In genomic region chr5:141635646-141636045, GRCh38 we compare ENCODE assay signal across 8 cellular contexts. TPM values are rescaled to one million over a fixed set of nuclear protein-coding genes. Genes with fewer than 3 reads are reported as not detected.
DNase-seq lines count a peak whose midpoint lies in the region; ATAC-seq and TF ChIP-seq lines count a peak whose summit lies in the region.
"Had no signal": no experiment of that assay in that cellular context is flagged by ENCODE, and none has a peak within 500 bp of the region (broad histone marks: within the 10 kb centered on the region; RNA-seq: fewer than 3 reads in every experiment).

No MANE protein-coding gene starts in this region.

- H3K27ac Mint-ChIP-seq in activated T-cell treated with anti-CD3 and anti-CD28 coated beads, Interleukin-2, amount 50 U/mL, for 72 hours: peak overlapping the region; percentile 90

- H3K4me1 Mint-ChIP-seq in activated T-cell treated with anti-CD3 and anti-CD28 coated beads, Interleukin-2, amount 50 U/mL, for 72 hours (ENCODE audit: low read depth): peaks cover 39% of the 10 kb centered on the region

- DNase-seq in activated T-cell treated with anti-CD3 and anti-CD28 coated beads, Interleukin-2, amount 50 U/mL, for 72 hours: no peak
- DNase-seq in stomach (no peak), OCI-M2 (lab: John Stamatoyannopoulos, UW; ENCODE audit: unreplicated experiment) (no peak), NCI-H446 (lab: John Stamatoyannopoulos, UW) (no peak)
- DNase-seq: foreskin melanocyte had no signal

- H3K4me1 ChIP-seq in HUES48 (ENCODE audit: control insufficient read depth, insufficient read depth, low read length) (peaks cover 12% of the 10 kb centered on the region), iPS-18a (ENCODE audit: control insufficient read depth, low read depth, low read length) (peaks cover 3% of the 10 kb centered on the region), stomach (peaks cover 19 to 56% (median 44%) of the 10 kb centered on the region in 4 donors)

- no peak for ATAC-seq in activated T-cell treated with anti-CD3 and anti-CD28 coated beads, Interleukin-2, amount 50 U/mL, for 72 hours (replicated peaks in 1 of 2)
- ATAC-seq in HG03196 (IDR thresholded peaks at IDR 0.05; ENCODE audit: unreplicated experiment): no peak

- no peaks in the 10 kb centered on the region for H3K9me3 Mint-ChIP-seq in activated T-cell treated with anti-CD3 and anti-CD28 coated beads, Interleukin-2, amount 50 U/mL, for 72 hours

- peaks cover 34% of the 10 kb centered on the region for H3K36me3 ChIP-seq in HUES48 (ENCODE audit: control insufficient read depth, insufficient read depth, low read length)
- no peaks in the 10 kb centered on the region for H3K36me3 ChIP-seq in iPS-18a (ENCODE audit: control insufficient read depth, low read depth, low read length)
- peaks cover 0 to 16% (median 12%) of the 10 kb centered on the region in 4 donors for H3K36me3 ChIP-seq in stomach

- no peak for TF ChIP-seq POLR2A in stomach (IDR thresholded peaks at IDR 0.05)

- WGBS in stomach, 5 donors: 56 to 69% (median 65%) methylated on average over 7 of the region's 7 CpGs

- H3K27me3 ChIP-seq in HUES48 (ENCODE audit: control insufficient read depth, insufficient read depth, low read length) (no peaks in the 10 kb centered on the region), iPS-18a (ENCODE audit: control insufficient read depth, insufficient read depth, low read length) (no peaks in the 10 kb centered on the region), stomach (peaks cover 0 to 10% (median 0%) of the 10 kb centered on the region in 3 donors)

- TF ChIP-seq CTCF in stomach (IDR thresholded peaks at IDR 0.05): no peak

- H3K4me3 ChIP-seq in HUES48 (ENCODE audit: low read depth, low read length) (peak overlapping the region; percentile 92), iPS-18a (ENCODE audit: low read length) (peak overlapping the region; percentile 87), stomach (peak overlapping the region; percentile 74 to 90 (median 82))

- intact Hi-C loops in stomach (cut with DNase I; ENCODE audit: low total_unique reads): no loop called here

- H3K9me3 ChIP-seq in HUES48 (ENCODE audit: control insufficient read depth, insufficient read depth, low read length) (no peaks in the 10 kb centered on the region), iPS-18a (ENCODE audit: control insufficient read depth, low read depth, low read length) (no peaks in the 10 kb centered on the region), stomach (no peaks in the 10 kb centered on the region)

- H3K4me3 Mint-ChIP-seq in activated T-cell treated with anti-CD3 and anti-CD28 coated beads, Interleukin-2, amount 50 U/mL, for 72 hours: peak overlapping the region; percentile 94 to 96

- H3K27me3 Mint-ChIP-seq in activated T-cell treated with anti-CD3 and anti-CD28 coated beads, Interleukin-2, amount 50 U/mL, for 72 hours (ENCODE audit: low read depth): no peaks in the 10 kb centered on the region

- peaks cover 4 to 5% of the 10 kb centered on the region in 2 donors for H3K36me3 Mint-ChIP-seq in activated T-cell treated with anti-CD3 and anti-CD28 coated beads, Interleukin-2, amount 50 U/mL, for 72 hours (ENCODE audit: insufficient read depth in 2 of 2)

- H3K9ac ChIP-seq in HUES48 (ENCODE audit: low read depth, low read length) (no peak overlapping the region), iPS-18a (ENCODE audit: low read length) (peak overlapping the region; percentile 82)

- no peak for TF ChIP-seq EP300 in stomach (IDR thresholded peaks at IDR 0.05)

- H3K27ac ChIP-seq in HUES48 (ENCODE audit: low read depth, low read length) (no peak overlapping the region), iPS-18a (ENCODE audit: low read length) (no peak overlapping the region), stomach (peak overlapping the region in 2 of 5 donors; percentile 86 to 87)

RNA-seq across cellular contexts. Expression of gene HDAC3, which starts 1.0 kb away (rescaled TPM):
- 10 to 100 TPM; 64.1 to 69.2 TPM for total RNA-seq in activated T-cell treated with anti-CD3 and anti-CD28 coated beads, Interleukin-2, amount 50 U/mL, for 72 hours
- 10 to 100 TPM; 37.1 to 64.3 (median 48.4) TPM for total RNA-seq in stomach
- polyA plus RNA-seq in stomach: 10 to 100 TPM; 34.7 to 51.8 (median 36.2) TPM

RNA-seq across cellular contexts. Expression of gene RELL2, which starts 1.2 kb away (rescaled TPM):
- 10 to 100 TPM; 14.6 to 19.5 TPM for total RNA-seq in activated T-cell treated with anti-CD3 and anti-CD28 coated beads, Interleukin-2, amount 50 U/mL, for 72 hours
- total RNA-seq in stomach: 1 to 10 TPM in 3 of 5 donors, under 1 TPM in 1, not detected in 1; 0.45 to 2.2 (median 1.1) TPM
- 1 to 10 TPM in 2 of 3 donors, under 1 TPM in 1; 0.61 to 4.9 (median 1.8) TPM for polyA plus RNA-seq in stomach

RNA-seq across cellular contexts. Expression of gene FCHSD1, which starts 15.6 kb away (rescaled TPM):
- total RNA-seq in activated T-cell treated with anti-CD3 and anti-CD28 coated beads, Interleukin-2, amount 50 U/mL, for 72 hours: 10 to 100 TPM; 54.1 to 61.1 TPM
- 10 to 100 TPM; 12.3 to 66.5 (median 28.0) TPM for total RNA-seq in stomach
- 1 to 10 TPM; 5.0 to 9.9 (median 9.0) TPM for polyA plus RNA-seq in stomach

RNA-seq across cellular contexts. Expression of gene DIAPH1, which starts 16.8 kb away (rescaled TPM):
- 100 to 1,000 TPM; 162 to 165 TPM for total RNA-seq in activated T-cell treated with anti-CD3 and anti-CD28 coated beads, Interleukin-2, amount 50 U/mL, for 72 hours
- total RNA-seq in stomach: 100 to 1,000 TPM in 1 of 5 donors, 10 to 100 TPM in 4; 18.0 to 181 (median 77.0) TPM
- 10 to 100 TPM; 41.4 to 98.1 (median 76.1) TPM for polyA plus RNA-seq in stomach

RNA-seq across cellular contexts. Expression of gene ARAP3, which starts 46.4 kb away (rescaled TPM):
- total RNA-seq in activated T-cell treated with anti-CD3 and anti-CD28 coated beads, Interleukin-2, amount 50 U/mL, for 72 hours: 1 to 10 TPM; 3.2 to 4.1 TPM
- 10 to 100 TPM in 1 of 5 donors, 1 to 10 TPM in 4; 2.3 to 11.9 (median 6.2) TPM for total RNA-seq in stomach
- polyA plus RNA-seq in stomach: 1 to 10 TPM; 4.3 to 6.3 (median 5.0) TPM

Comparison
In these comparisons a context has a peak if more than half of its experiments do, and no peak if none do; other contexts are left out.
1. RNA of gene RELL2, which starts 1.2 kb away (total RNA-seq): 14.6 to 19.5 TPM in activated T-cell treated with anti-CD3 and anti-CD28 coated beads, Interleukin-2, amount 50 U/mL, for 72 hours; 0.45 to 2.2 TPM in stomach; every median in the first group is over 4 times any median in the second.
2. Peak in every context shown above with its lines, with median percentiles within 50 percentile points of each other: H3K4me3 ChIP-seq.